In the genomic region with DNA sequence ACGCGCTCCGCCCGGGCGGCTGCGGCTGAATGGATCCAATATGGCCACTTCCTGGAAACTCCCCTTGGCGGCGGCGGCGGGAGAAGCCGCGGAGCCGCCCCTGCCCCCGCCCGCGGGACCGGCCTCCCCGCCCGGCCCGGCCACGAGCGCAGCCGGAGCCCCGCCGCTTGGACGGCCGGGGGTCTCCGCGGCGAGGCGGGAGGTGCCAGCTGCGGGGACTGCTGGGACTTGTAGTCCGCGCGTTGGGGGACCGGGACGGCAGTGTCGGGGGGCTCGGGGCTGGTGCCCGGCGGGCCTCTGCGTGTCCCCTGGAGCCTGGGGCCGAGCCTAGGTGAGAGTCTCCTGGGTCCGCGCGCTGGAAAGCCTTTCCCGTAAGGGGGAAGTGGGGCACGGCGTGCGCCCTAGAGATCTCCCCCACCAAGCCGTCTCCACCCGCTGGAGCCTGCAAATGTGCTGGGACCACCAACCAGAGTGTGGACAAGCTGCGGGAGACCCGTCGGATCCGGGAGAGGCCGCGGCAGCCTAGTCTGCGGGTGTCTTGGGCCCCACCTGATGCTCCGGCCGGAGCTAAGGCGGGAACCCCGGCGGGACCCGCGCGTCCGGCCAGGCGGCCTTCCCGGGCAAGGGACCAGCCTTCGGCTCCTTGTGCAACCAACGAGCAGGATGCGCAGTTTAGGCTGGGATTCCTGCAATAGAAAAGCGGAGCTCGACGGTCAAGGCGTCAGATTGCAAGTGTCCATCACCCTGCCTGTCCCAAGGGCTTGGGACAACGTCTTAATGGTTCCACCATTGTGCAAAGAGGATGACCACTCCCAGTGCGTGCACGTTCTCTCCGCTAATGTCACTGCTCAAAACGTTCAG, we compare ENCODE assay signal across 8 cellular contexts. TPM values are rescaled to one million over a fixed set of nuclear protein-coding genes. Genes with fewer than 3 reads are reported as not detected.
DNase-seq lines count a peak whose midpoint lies in the region; ATAC-seq and TF ChIP-seq lines count a peak whose summit lies in the region.

Gene SEPTIN8 (minus strand): TSS at position 31 of the 861 bp plus-strand sequence. CDS start 102 bp downstream, outside the sequence.

- H3K27ac Mint-ChIP-seq in T-helper 2 cell treated with Interferon-gamma antibody and Interleukin-4, amounts not matched to agents 5 μg/mL and 100 μg/mL, for 36 hours = peak within 1 kb of the TSS; percentile 60

- no TSS peak for BruUV-seq in mammary epithelial cell (replicated peaks; lab: Mats Ljungman, UMichigan)

- peaks cover 66% of the 10 kb centered on the region for H3K27me3 Mint-ChIP-seq in T-helper 2 cell treated with Interferon-gamma antibody and Interleukin-4, amounts not matched to agents 5 μg/mL and 100 μg/mL, for 36 hours (ENCODE audit: low read depth)

- H3K4me1 ChIP-seq in mammary epithelial cell (ENCODE audit: insufficient read depth, low read length) (peaks cover 33% of the 10 kb centered on the region), skeletal muscle tissue (ENCODE audit: control insufficient read depth in 3 of 3, insufficient read depth in 3 of 3, low read length in 3 of 3) (peaks cover 31 to 43% (median 36%) of the 10 kb centered on the region in 3 donors)

- intact Hi-C loops in mammary epithelial cell (cut with micrococcal nuclease) = loop anchor here (1.0 kb wide), 1 partner anchor 43 kb away; no protein-coding TSS in a partner anchor

- H3K36me3 ChIP-seq in mammary epithelial cell (ENCODE audit: insufficient read depth, low read length) (no peaks in the 10 kb centered on the region), skeletal muscle tissue (ENCODE audit: control insufficient read depth in 3 of 3, insufficient read depth in 3 of 3, low read length in 3 of 3) (no peaks in the 10 kb centered on the region)

- no peak for TF ChIP-seq CTCF in mammary epithelial cell (conservative IDR thresholded peaks at IDR 0.05 in 1 of 2, IDR thresholded peaks at IDR 0.05 in 1 of 2; ENCODE audit: extremely low read depth in 1 of 2, insufficient read depth in 1 of 2, low read depth in 1 of 2, low read length in 2 of 2)

- H3K9me3 Mint-ChIP-seq in T-helper 2 cell treated with Interferon-gamma antibody and Interleukin-4, amounts not matched to agents 5 μg/mL and 100 μg/mL, for 36 hours = no peaks in the 10 kb centered on the region

- H3K9ac ChIP-seq in mammary epithelial cell (ENCODE audit: insufficient read depth, low read length) = peak within 1 kb of the TSS; percentile 40
- peak within 1 kb of the TSS; percentile 72 to 85 (median 74) for H3K9ac ChIP-seq in skeletal muscle tissue (ENCODE audit: low read depth in 1 of 3, low read length in 3 of 3)

- peak within 1 kb of the TSS; percentile 80 for H3K4me3 Mint-ChIP-seq in T-helper 2 cell treated with Interferon-gamma antibody and Interleukin-4, amounts not matched to agents 5 μg/mL and 100 μg/mL, for 36 hours

- peak within 1 kb of the TSS; percentile 100 for H2AFZ ChIP-seq in mammary epithelial cell (ENCODE audit: low read depth, low read length)

- in situ Hi-C loops in mammary epithelial cell (cut with MboI; ENCODE audit: low sequenced_read_pairs in 2 of 2) = no loop called here

- H3K27me3 ChIP-seq in mammary epithelial cell (ENCODE audit: insufficient read depth, low read length) (no peaks in the 10 kb centered on the region), skeletal muscle tissue (ENCODE audit: control insufficient read depth in 3 of 3, insufficient read depth in 3 of 3, low read length in 3 of 3) (peaks cover 0 to 8% (median 3%) of the 10 kb centered on the region in 3 donors)

- peak; percentile 57 for ATAC-seq in GM19023 (IDR thresholded peaks at IDR 0.05; ENCODE audit: unreplicated experiment)
- peak; percentile 56 for ATAC-seq in HG03439 (IDR thresholded peaks at IDR 0.05; ENCODE audit: unreplicated experiment)
- ATAC-seq in HG03457 (IDR thresholded peaks at IDR 0.05; ENCODE audit: unreplicated experiment) = no peak

- CTCF ChIA-PET in mammary epithelial cell (lab: Charles Lee; ENCODE audit: low non-redundant PET) = no interaction called here

- H3K27ac ChIP-seq in mammary epithelial cell (ENCODE audit: insufficient read depth, low read depth, low read length) = peak within 1 kb of the TSS; percentile 36
- H3K27ac ChIP-seq in skeletal muscle tissue (ENCODE audit: low read depth, low read length) = peak within 1 kb of the TSS; percentile 70

- H3K4me3 ChIP-seq in mammary epithelial cell (replicated peaks in 1 of 3; ENCODE audit: insufficient read depth in 1 of 3, low read depth in 2 of 3, low read length in 3 of 3) (peak within 1 kb of the TSS; percentile 68 to 72 (median 70)), skeletal muscle tissue (ENCODE audit: low read length in 3 of 3) (peak within 1 kb of the TSS; percentile 85 to 87 (median 85))

- peak; percentile 60 for DNase-seq in Ammon's horn (ENCODE audit: low spot score)
- DNase-seq in T-helper 2 cell treated with Interferon-gamma antibody and Interleukin-4, amounts not matched to agents 5 μg/mL and 100 μg/mL, for 36 hours (ENCODE audit: low spot score) = peak; percentile 57
- DNase-seq in mammary epithelial cell = peak; percentile 29
- DNase-seq in iPS-NIHi11 (ENCODE audit: low spot score) = peak; percentile 82

- H3K36me3 Mint-ChIP-seq in T-helper 2 cell treated with Interferon-gamma antibody and Interleukin-4, amounts not matched to agents 5 μg/mL and 100 μg/mL, for 36 hours (ENCODE audit: low read depth) = no peaks in the 10 kb centered on the region

- H3K9me3 ChIP-seq in mammary epithelial cell (replicated peaks; ENCODE audit: insufficient read depth, low read length) = no peaks in the 10 kb centered on the region
- no peaks in the 10 kb centered on the region for H3K9me3 ChIP-seq in skeletal muscle tissue (ENCODE audit: control insufficient read depth in 3 of 3, low read length in 3 of 3)

- 6% methylated on average over 26 of the region's 82 CpGs for WGBS in mammary epithelial cell (ENCODE audit: low coverage, missing lambda C conversion rate)

- H4K20me1 ChIP-seq in mammary epithelial cell (ENCODE audit: insufficient read depth, low read length) = no peaks in the 10 kb centered on the region

- dilution Hi-C loops in mammary epithelial cell (cut with HindIII; ENCODE audit: low sequenced_read_pairs) = no loop called here

- peaks cover 43% of the 10 kb centered on the region for H3K79me2 ChIP-seq in mammary epithelial cell (ENCODE audit: insufficient read depth, low read length)

- H3K4me2 ChIP-seq in mammary epithelial cell (ENCODE audit: insufficient read depth, low read depth, low read length) = peak within 1 kb of the TSS; percentile 99

- peaks cover 28% of the 10 kb centered on the region for H3K4me1 Mint-ChIP-seq in T-helper 2 cell treated with Interferon-gamma antibody and Interleukin-4, amounts not matched to agents 5 μg/mL and 100 μg/mL, for 36 hours (ENCODE audit: low read depth)

RNA-seq across cellular contexts. Expression of gene SEPTIN8, which starts in this region (rescaled TPM):
- total RNA-seq in mammary epithelial cell (10 to 100 TPM; 41.0 to 57.5 TPM), skeletal muscle tissue (28.7 TPM)
- polyA plus RNA-seq in mammary epithelial cell = 46.4 TPM
- polyA minus RNA-seq in mammary epithelial cell = 69.7 TPM

Comparison
In these comparisons a context has a peak if more than half of its experiments do, and no peak if none do; other contexts are left out.
1. DNase-seq: peak in every context shown above with its lines; median percentile 82 in iPS-NIHi11; 60 in Ammon's horn; 57 in T-helper 2 cell treated with Interferon-gamma antibody and Interleukin-4, amounts not matched to agents 5 μg/mL and 100 μg/mL, for 36 hours; 29 in mammary epithelial cell.